17 cellular contexts compared by ENCODE assay signal in the genomic region with DNA sequence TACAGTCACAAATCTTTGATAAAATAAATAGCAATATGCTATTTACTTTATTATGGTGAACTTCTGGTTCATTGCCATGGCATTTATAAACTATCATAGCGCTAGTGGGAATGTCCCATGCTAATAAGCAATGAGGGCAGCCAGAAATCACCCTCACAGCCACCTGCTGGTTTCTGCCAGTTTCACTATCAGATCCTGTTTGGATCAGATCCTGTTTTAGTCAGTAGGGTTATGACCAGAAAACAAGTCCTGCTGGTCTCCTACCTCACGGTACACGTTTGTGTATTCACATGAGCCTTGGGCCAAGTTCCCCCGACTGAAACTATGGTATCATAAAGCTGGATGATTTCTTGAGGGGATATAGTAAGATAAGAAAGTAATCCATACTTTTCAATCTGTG. TPM values are rescaled to one million over a fixed set of nuclear protein-coding genes. Genes with fewer than 3 reads are reported as not detected.
DNase-seq lines count a peak whose midpoint lies in the region; ATAC-seq and TF ChIP-seq lines count a peak whose summit lies in the region.
"Had no signal": no experiment of that assay in that cellular context is flagged by ENCODE, and none has a peak within 500 bp of the region (broad histone marks: within the 10 kb centered on the region; RNA-seq: fewer than 3 reads in every experiment).

No MANE protein-coding gene starts in this region.

- no peak for TF ChIP-seq CTCF in chondrocyte (IDR thresholded peaks at IDR 0.05)

- ATAC-seq in GM18907 (IDR thresholded peaks at IDR 0.05; ENCODE audit: unreplicated experiment) (peak; percentile 83), GM21825 (IDR thresholded peaks at IDR 0.05; ENCODE audit: unreplicated experiment) (peak; percentile 73), HG03342 (IDR thresholded peaks at IDR 0.05; ENCODE audit: unreplicated experiment) (peak; percentile 71)
- ATAC-seq: T-cell had no signal

- no peaks in the 10 kb centered on the region for H3K27me3 Mint-ChIP-seq in chondrocyte (ENCODE audit: low read depth)
- H3K27me3 Mint-ChIP-seq: activated naive CD8-positive, alpha-beta T cell treated with anti-CD3 and anti-CD28 coated beads for 36 hours had no signal

- no peak overlapping the region for H3K4me3 Mint-ChIP-seq in chondrocyte (ENCODE audit: unreplicated experiment)
- H3K4me3 Mint-ChIP-seq: activated naive CD8-positive, alpha-beta T cell treated with anti-CD3 and anti-CD28 coated beads for 36 hours; CD8-positive, alpha-beta memory T cell; T-cell had no signal

- DNase-seq in myocyte (ENCODE audit: low read depth) (peak; percentile 0), hippocampal formation (lab: John Stamatoyannopoulos, UW) (no peak), NCI-H2081 (lab: John Stamatoyannopoulos, UW) (no peak), chondrocyte (ENCODE audit: low spot score) (no peak), HK-2 (ENCODE audit: unreplicated experiment) (no peak)
- DNase-seq: activated CD8-positive, alpha-beta memory T cell treated with anti-CD3 and anti-CD28 coated beads for 24 hours; activated naive CD8-positive, alpha-beta T cell treated with anti-CD3 and anti-CD28 coated beads for 36 hours; CD8-positive, alpha-beta memory T cell; colonic mucosa; foreskin melanocyte; NCI-H1930; spleen; T-cell had no signal

- H3K27ac Mint-ChIP-seq in chondrocyte (ENCODE audit: unreplicated experiment): no peak overlapping the region
- H3K27ac Mint-ChIP-seq: activated naive CD8-positive, alpha-beta T cell treated with anti-CD3 and anti-CD28 coated beads for 36 hours; T-cell had no signal

- no peaks in the 10 kb centered on the region for H3K4me1 Mint-ChIP-seq in chondrocyte (ENCODE audit: low read depth)
- H3K4me1 Mint-ChIP-seq: activated naive CD8-positive, alpha-beta T cell treated with anti-CD3 and anti-CD28 coated beads for 36 hours; CD8-positive, alpha-beta memory T cell; T-cell had no signal

- peaks cover 13% of the 10 kb centered on the region for H3K9me3 Mint-ChIP-seq in chondrocyte (ENCODE audit: low read depth)
- H3K9me3 Mint-ChIP-seq: activated naive CD8-positive, alpha-beta T cell treated with anti-CD3 and anti-CD28 coated beads for 36 hours; T-cell had no signal

- no peaks in the 10 kb centered on the region for H3K36me3 Mint-ChIP-seq in chondrocyte (ENCODE audit: low read depth)
- H3K36me3 Mint-ChIP-seq: activated naive CD8-positive, alpha-beta T cell treated with anti-CD3 and anti-CD28 coated beads for 36 hours; CD8-positive, alpha-beta memory T cell; T-cell had no signal

RNA-seq across cellular contexts. Expression of a gene that starts 17.7 kb away (rescaled TPM):
- total RNA-seq in myocyte: not detected in 2 replicates
- not detected for polyA plus RNA-seq in myocyte (2012)
- total RNA-seq in chondrocyte: not detected in 3 replicates
- total RNA-seq: activated naive CD8-positive, alpha-beta T cell treated with anti-CD3 and anti-CD28 coated beads for 36 hours; CD8-positive, alpha-beta memory T cell; colonic mucosa; H1; spleen; T-cell had no signal
- polyA plus RNA-seq: CD8-positive, alpha-beta memory T cell; H1; spleen had no signal
